Comparison of ENCODE assay signal across 25 cellular contexts in genomic region chr1:219702551-219703215, GRCh38.
DNase-seq lines count a peak whose midpoint lies in the region; ATAC-seq and TF ChIP-seq lines count a peak whose summit lies in the region.
"Had no signal": no experiment of that assay in that cellular context is flagged by ENCODE, and none has a peak within 500 bp of the region (broad histone marks: within the 10 kb centered on the region; RNA-seq: fewer than 3 reads in every experiment).

No MANE protein-coding gene starts in this region.

- no peak for TF ChIP-seq CTCF in fibroblast of the aortic adventitia (IDR thresholded peaks at IDR 0.05; ENCODE audit: insufficient read depth, low read length)

- no peak for ATAC-seq in GM19467 (IDR thresholded peaks at IDR 0.05; ENCODE audit: unreplicated experiment)
- ATAC-seq: activated CD4-positive, alpha-beta T cell treated with anti-CD3 and anti-CD28 coated beads for 36 hours; esophagus mucosa; stimulated activated memory B cell treated with anti-CD40 and anti-IgM and Interleukin-4, amounts not matched to agents 10 μg/mL and 1 μg/mL and 100 μg/mL, for 72 hours had no signal

- DNase-seq in ELR (ENCODE audit: low read depth) (peak; percentile 37), HT1080 (ENCODE audit: low read depth) (peak; percentile 52), SW480 (ENCODE audit: low spot score) (peak; percentile 8), fibroblast of the aortic adventitia (ENCODE audit: low read depth) (peak; percentile 73), 8988T (no peak), inferior parietal cortex (ENCODE audit: extremely low spot score) (no peak)
- DNase-seq: activated CD4-positive, alpha-beta T cell treated with anti-CD3 and anti-CD28 coated beads for 36 hours; activated naive CD4-positive, alpha-beta T cell treated with anti-CD3 and anti-CD28 coated beads, Interleukin-2, amount 10 ng/mL, durations not matched to agents 7 days and 5 days; activated T-cell treated with anti-CD3 and anti-CD28 coated beads, Interleukin-2, amount 50 U/mL, for 48 hours; aorta; CD4-positive, alpha-beta T cell; cerebellar nuclear complex; effector CD4-positive, alpha-beta T cell; GDM1; HCEC 1CT; Kasumi-1; NCI-H1092; NCI-H2081; NCI-H524 treated with DMSO at 0.1 percent for 48 hours; SIG-M5; small intestine had no signal

- no peak overlapping the region for H3K4me3 ChIP-seq in fibroblast of the aortic adventitia (ENCODE audit: low read depth, low read length)
- H3K4me3 ChIP-seq: vagina had no signal

Comparison
In these comparisons a context has a peak if more than half of its experiments do, and no peak if none do; other contexts are left out.
1. DNase-seq: peak in ELR (single experiment), HT1080 (single experiment), SW480 (single experiment) and fibroblast of the aortic adventitia (single experiment); none in 8988T (single experiment) and inferior parietal cortex (single experiment).